ENCODE assay signal across 18 cellular contexts in genomic region chr10:13105184-13105583, GRCh38. TPM values are rescaled to one million over a fixed set of nuclear protein-coding genes. Genes with fewer than 3 reads are reported as not detected.
DNase-seq lines count a peak whose midpoint lies in the region; ATAC-seq and TF ChIP-seq lines count a peak whose summit lies in the region.
"Had no signal": no experiment of that assay in that cellular context is flagged by ENCODE, and none has a peak within 500 bp of the region (broad histone marks: within the 10 kb centered on the region; RNA-seq: fewer than 3 reads in every experiment).

No MANE protein-coding gene starts in this region.

- H3K27ac ChIP-seq in RWPE1 (peak overlapping the region; percentile 49; the same call in 1 of the 2 replicates), gastrocnemius medialis (peak overlapping the region; percentile 96 to 99 (median 98)), caudate nucleus (ENCODE audit: low read depth, low read length) (no peak overlapping the region)
- H3K27ac ChIP-seq in effector memory CD4-positive, alpha-beta T cell (ENCODE audit: insufficient read depth, low read length, poor library complexity, severe bottlenecking): peak overlapping the region; percentile 41
- H3K27ac ChIP-seq: colonic mucosa, epithelial cell of prostate had no signal

- peaks cover 18% of the 10 kb centered on the region for H3K36me3 Mint-ChIP-seq in activated CD4-positive, alpha-beta T cell treated with anti-CD3 and anti-CD28 coated beads for 36 hours (ENCODE audit: low read depth)

- no peak for DNase-seq in activated CD4-positive, alpha-beta T cell treated with anti-CD3 and anti-CD28 coated beads for 36 hours
- DNase-seq in activated CD4-positive, alpha-beta T cell treated with anti-CD3 and anti-CD28 coated beads for 4 hours: no peak
- DNase-seq in RWPE1 (ENCODE audit: low spot score) (no peak), gastrocnemius medialis (no peak), caudate nucleus (lab: John Stamatoyannopoulos, UW) (no peak), left colon (no peak)
- DNase-seq in effector memory CD4-positive, alpha-beta T cell: no peak
- DNase-seq: amniotic stem cell; Caco-2; colonic mucosa; KBM-7; NCI-H1092 treated with DMSO at 0.1 percent for 48 hours; NCI-H226; posterior cingulate gyrus; stimulated activated CD4-positive, alpha-beta T cell treated with anti-CD3 and anti-CD28 coated beads, Interleukin-12 subunit alpha, Interleukin-12 subunit beta, amount 100 ng/mL, for 4 hours had no signal

- CTCF ChIA-PET in activated CD4-positive, alpha-beta T cell treated with anti-CD3 and anti-CD28 coated beads for 36 hours (lab: Charles Lee): interaction anchor here (1.2 to 1.3 kb wide), 2 partner anchors 11 to 267 kb away, joined by 3 read pairs; no protein-coding TSS in a partner anchor
- CTCF ChIA-PET in RWPE1 (lab: Yijun Ruan, JAX): no interaction called here

- no peaks in the 10 kb centered on the region for H3K9me3 Mint-ChIP-seq in activated CD4-positive, alpha-beta T cell treated with anti-CD3 and anti-CD28 coated beads for 36 hours (ENCODE audit: low read depth)

- H3K27ac Mint-ChIP-seq in activated CD4-positive, alpha-beta T cell treated with anti-CD3 and anti-CD28 coated beads for 36 hours: peak overlapping the region; percentile 68

- no peaks in the 10 kb centered on the region for H3K9me3 ChIP-seq in effector memory CD4-positive, alpha-beta T cell (ENCODE audit: control insufficient read depth, low read length)
- no peaks in the 10 kb centered on the region for H3K9me3 ChIP-seq in gastrocnemius medialis
- H3K9me3 ChIP-seq: Caco-2, colonic mucosa had no signal

- H3K4me1 ChIP-seq in effector memory CD4-positive, alpha-beta T cell (ENCODE audit: control insufficient read depth, insufficient read depth, low read length, poor library complexity, severe bottlenecking): peaks cover 51% of the 10 kb centered on the region
- peaks cover 57 to 62% of the 10 kb centered on the region in 2 donors for H3K4me1 ChIP-seq in gastrocnemius medialis

- in situ Hi-C loops in gastrocnemius medialis (cut with MboI; ENCODE audit: low sequenced_read_pairs in 4 of 4): no loop called here

- peaks cover 15% of the 10 kb centered on the region for H3K36me3 ChIP-seq in effector memory CD4-positive, alpha-beta T cell (ENCODE audit: control insufficient read depth, insufficient read depth, low read length)
- H3K36me3 ChIP-seq in gastrocnemius medialis: peaks cover 0 to 17% of the 10 kb centered on the region in 2 donors
- H3K36me3 ChIP-seq: colonic mucosa had no signal

- intact Hi-C loops in activated CD4-positive, alpha-beta T cell treated with anti-CD3 and anti-CD28 coated beads for 36 hours (cut with DNase I, micrococcal nuclease): loop anchor here in 1 of 2 experiments (10.0 kb wide), 2 partner anchors 400 to 980 kb away; partner anchors contain the start of gene SEC61A2
- intact Hi-C loops in gastrocnemius medialis (cut with DNase I; ENCODE audit: low total_unique reads) (loop anchor here (10.0 kb wide), 1 partner anchor 1360 kb away; the partner anchor contains the start of gene ECHDC3), left colon (cut with DNase I, micrococcal nuclease) (no loop called here)

- H3K4me3 Mint-ChIP-seq in activated CD4-positive, alpha-beta T cell treated with anti-CD3 and anti-CD28 coated beads for 36 hours: no peak overlapping the region

- POLR2A ChIA-PET in activated CD4-positive, alpha-beta T cell treated with anti-CD3 and anti-CD28 coated beads for 36 hours (lab: Charles Lee): no interaction called here
- POLR2A ChIA-PET in RWPE1 (lab: Yijun Ruan, JAX; ENCODE audit: low non-redundant PET): no interaction called here

- H3K27me3 ChIP-seq in effector memory CD4-positive, alpha-beta T cell (replicated peaks; ENCODE audit: control insufficient read depth, insufficient read depth, low read length, poor library complexity, severe bottlenecking): no peaks in the 10 kb centered on the region
- H3K27me3 ChIP-seq in gastrocnemius medialis: no peaks in the 10 kb centered on the region
- H3K27me3 ChIP-seq: colonic mucosa had no signal

- TF ChIP-seq POLR2A in gastrocnemius medialis (IDR thresholded peaks at IDR 0.05): no peak

- no peak overlapping the region for H3K4me3 ChIP-seq in effector memory CD4-positive, alpha-beta T cell (ENCODE audit: insufficient read depth, low read depth, low read length, poor library complexity, severe bottlenecking)
- peak overlapping the region in 1 of 4 donors; percentile 18 for H3K4me3 ChIP-seq in gastrocnemius medialis
- H3K4me3 ChIP-seq: colonic mucosa had no signal

- H3K27me3 Mint-ChIP-seq in activated CD4-positive, alpha-beta T cell treated with anti-CD3 and anti-CD28 coated beads for 36 hours: no peaks in the 10 kb centered on the region

- no peak for ATAC-seq in activated CD4-positive, alpha-beta T cell treated with anti-CD3 and anti-CD28 coated beads for 36 hours
- ATAC-seq in gastrocnemius medialis: no peak
- no peak for ATAC-seq in GM21381 (IDR thresholded peaks at IDR 0.05; ENCODE audit: unreplicated experiment)
- ATAC-seq in left colon: no peak
- ATAC-seq: left lobe of liver had no signal

- H3K4me1 Mint-ChIP-seq in activated CD4-positive, alpha-beta T cell treated with anti-CD3 and anti-CD28 coated beads for 36 hours: peaks cover 70% of the 10 kb centered on the region

- TF ChIP-seq CTCF in RWPE1 (conservative IDR thresholded peaks at IDR 0.05; ENCODE audit: low read depth) (no peak), gastrocnemius medialis (IDR thresholded peaks at IDR 0.05 in 4 of 5, conservative IDR thresholded peaks at IDR 0.05 in 1 of 5) (no peak)

RNA-seq across cellular contexts. Expression of gene OPTN, which starts 5.2 kb away (rescaled TPM):
- total RNA-seq in activated CD4-positive, alpha-beta T cell treated with anti-CD3 and anti-CD28 coated beads for 36 hours: 10 to 100 TPM; 57.4 to 67.8 TPM
- total RNA-seq in gastrocnemius medialis (100 to 1,000 TPM; 295 to 592 (median 527) TPM), left colon (100 to 1,000 TPM in 1 of 2 donors, 10 to 100 TPM in 1; 93.2 to 122 TPM)

RNA-seq across cellular contexts. Expression of gene MCM10, which starts 56.2 kb away (rescaled TPM):
- 10 to 100 TPM; 86.0 to 86.2 TPM for total RNA-seq in activated CD4-positive, alpha-beta T cell treated with anti-CD3 and anti-CD28 coated beads for 36 hours
- total RNA-seq in gastrocnemius medialis (1 to 10 TPM in 1 of 4 donors, under 1 TPM in 3; 0.64 to 1.5 (median 0.78) TPM), left colon (1 to 10 TPM; 1.9 to 5.0 TPM)

Comparison
In these comparisons a context has a peak if more than half of its experiments do, and no peak if none do; other contexts are left out.
1. RNA of gene MCM10, which starts 56.2 kb away (total RNA-seq): 86.0 to 86.2 TPM in activated CD4-positive, alpha-beta T cell treated with anti-CD3 and anti-CD28 coated beads for 36 hours; 1.9 to 5.0 TPM in left colon and 0.64 to 1.5 TPM in gastrocnemius medialis; every median in the first group is over 10 times any median in the second.